ENCODE assay signal across 8 cellular contexts in genomic region chr10:103053659-103054581, GRCh38.
DNase-seq lines count a peak whose midpoint lies in the region; FAIRE-seq and TF ChIP-seq lines count a peak whose summit lies in the region.

No MANE protein-coding gene starts in this region.

- peak overlapping the region; percentile 63 for H2AFZ ChIP-seq in fibroblast of lung (ENCODE audit: low read length)

- H3K36me3 Mint-ChIP-seq in HFFc6 (ENCODE audit: low read depth), result peaks cover 3% of the 10 kb centered on the region; the same call in 1 of the 2 replicates
- H3K36me3 Mint-ChIP-seq in activated T-helper 1 cell treated with anti-CD3 and anti-CD28 coated beads, Interleukin-12 subunit alpha, Interleukin-12 subunit beta, Interleukin-2, Interleukin-4 antibody, amounts not matched to agents 30 ng/mL and 10 ng/mL and 1 ng/mL, durations not matched to agents 14 hours and 24 hours and 36 hours (ENCODE audit: low read depth), result peaks cover 4% of the 10 kb centered on the region
- peaks cover 15% of the 10 kb centered on the region for H3K36me3 Mint-ChIP-seq in nephron (ENCODE audit: low read depth)

- H3K27me3 Mint-ChIP-seq in HFFc6 (ENCODE audit: insufficient read depth), result no peaks in the 10 kb centered on the region; the same call in 1 of the 2 replicates
- H3K27me3 Mint-ChIP-seq in activated T-helper 1 cell treated with anti-CD3 and anti-CD28 coated beads, Interleukin-12 subunit alpha, Interleukin-12 subunit beta, Interleukin-2, Interleukin-4 antibody, amounts not matched to agents 30 ng/mL and 10 ng/mL and 1 ng/mL, durations not matched to agents 14 hours and 24 hours and 36 hours (ENCODE audit: insufficient read depth), result no peaks in the 10 kb centered on the region
- H3K27me3 Mint-ChIP-seq in nephron (ENCODE audit: low read depth), result no peaks in the 10 kb centered on the region

- H3K4me2 ChIP-seq in fibroblast of lung (ENCODE audit: extremely low read depth, insufficient read depth, low read length), result peak overlapping the region; percentile 61

- H3K4me3 ChIP-seq in fibroblast of lung (replicated peaks in 1 of 4; ENCODE audit: control extremely low read depth in 1 of 4, insufficient read depth in 1 of 4, low read depth in 3 of 4, low read length in 4 of 4) (peak overlapping the region; percentile 1 to 55 (median 41)), subcutaneous abdominal adipose tissue (ENCODE audit: low read depth in 1 of 5, low read length in 5 of 5) (peak overlapping the region in 3 of 5 donors; percentile 44 to 58 (median 46))

- H3K4me1 ChIP-seq in fibroblast of lung (ENCODE audit: control insufficient read depth, extremely low read depth, insufficient read depth, low read length), result peaks cover 4% of the 10 kb centered on the region
- peaks cover 0 to 9% (median 0%) of the 10 kb centered on the region in 5 donors for H3K4me1 ChIP-seq in subcutaneous abdominal adipose tissue (ENCODE audit: control insufficient read depth in 5 of 5, insufficient read depth in 5 of 5, low read length in 5 of 5)

- peak overlapping the region; percentile 0 for H3K27ac ChIP-seq in fibroblast of lung (ENCODE audit: insufficient read depth, low read length)
- H3K27ac ChIP-seq in subcutaneous abdominal adipose tissue (ENCODE audit: low read depth, low read length), result no peak overlapping the region

- H3K9ac ChIP-seq in fibroblast of lung (ENCODE audit: insufficient read depth, low read length), result no peak overlapping the region
- H3K9ac ChIP-seq in subcutaneous abdominal adipose tissue (ENCODE audit: low read length in 5 of 5), result peak overlapping the region in 3 of 5 donors; percentile 26 to 34 (median 28)

- no peaks in the 10 kb centered on the region for H4K20me1 ChIP-seq in fibroblast of lung (ENCODE audit: control insufficient read depth, extremely low read depth, insufficient read depth, low read length)

- H3K4me3 Mint-ChIP-seq in HFFc6 (peak overlapping the region; percentile 81), nephron (peak overlapping the region; percentile 71 to 82 (median 81))
- peak overlapping the region; percentile 83 for H3K4me3 Mint-ChIP-seq in activated T-helper 1 cell treated with anti-CD3 and anti-CD28 coated beads, Interleukin-12 subunit alpha, Interleukin-12 subunit beta, Interleukin-2, Interleukin-4 antibody, amounts not matched to agents 30 ng/mL and 10 ng/mL and 1 ng/mL, durations not matched to agents 14 hours and 24 hours and 36 hours

- no peak for FAIRE-seq in urothelium cell line (lab: Jason Lieb, UNC)

- no peaks in the 10 kb centered on the region for H3K36me3 ChIP-seq in fibroblast of lung (ENCODE audit: control insufficient read depth, insufficient read depth, low read length)
- H3K36me3 ChIP-seq in subcutaneous abdominal adipose tissue (ENCODE audit: control insufficient read depth in 5 of 5, insufficient read depth in 5 of 5, low read length in 5 of 5), result peaks cover 0 to 4% (median 0%) of the 10 kb centered on the region in 5 donors

- TF ChIP-seq CTCF in GM12874 (IDR thresholded peaks at IDR 0.05; ENCODE audit: insufficient read depth, low read depth, low read length), result peak; percentile 45
- TF ChIP-seq CTCF in HFFc6 (IDR thresholded peaks at IDR 0.05), result peak; percentile 53; the same call in 1 of the 2 replicates
- peak; percentile 60 to 68 for TF ChIP-seq CTCF in fibroblast of lung (conservative IDR thresholded peaks at IDR 0.05 in 1 of 2, IDR thresholded peaks at IDR 0.05 in 1 of 2; ENCODE audit: low read depth in 1 of 2, low read length in 2 of 2)
- peak; percentile 30 to 38 (median 36) for TF ChIP-seq CTCF in nephron (IDR thresholded peaks at IDR 0.05; ENCODE audit: unreplicated experiment in 3 of 3)

- H3K4me1 Mint-ChIP-seq in HFFc6 (ENCODE audit: low read depth), result peaks cover 38% of the 10 kb centered on the region
- peaks cover 25% of the 10 kb centered on the region for H3K4me1 Mint-ChIP-seq in activated T-helper 1 cell treated with anti-CD3 and anti-CD28 coated beads, Interleukin-12 subunit alpha, Interleukin-12 subunit beta, Interleukin-2, Interleukin-4 antibody, amounts not matched to agents 30 ng/mL and 10 ng/mL and 1 ng/mL, durations not matched to agents 14 hours and 24 hours and 36 hours (ENCODE audit: low read depth)
- peaks cover 20% of the 10 kb centered on the region for H3K4me1 Mint-ChIP-seq in nephron

- no peaks in the 10 kb centered on the region for H3K9me3 ChIP-seq in fibroblast of lung (ENCODE audit: control insufficient read depth, insufficient read depth, low read depth, low read length)
- no peaks in the 10 kb centered on the region for H3K9me3 ChIP-seq in subcutaneous abdominal adipose tissue (ENCODE audit: control insufficient read depth in 5 of 5, low read length in 5 of 5)

- DNase-seq in HFFc6 (peak; percentile 62), NCI-H526 (lab: John Stamatoyannopoulos, UW) (peak; percentile 71 to 85), fibroblast of lung (ENCODE audit: low read depth in 2 of 2) (peak; percentile 79 to 82), urothelium cell line (ENCODE audit: low spot score) (no peak)
- DNase-seq in activated T-helper 1 cell treated with anti-CD3 and anti-CD28 coated beads, Interleukin-12 subunit alpha, Interleukin-12 subunit beta, Interleukin-2, Interleukin-4 antibody, amounts not matched to agents 30 ng/mL and 10 ng/mL and 1 ng/mL, durations not matched to agents 14 hours and 24 hours and 36 hours (ENCODE audit: low spot score), result peak; percentile 69

- no peaks in the 10 kb centered on the region for H3K79me2 ChIP-seq in fibroblast of lung (ENCODE audit: control insufficient read depth, insufficient read depth, low read length)

- H3K9me3 Mint-ChIP-seq in HFFc6 (no peaks in the 10 kb centered on the region), nephron (no peaks in the 10 kb centered on the region)
- no peaks in the 10 kb centered on the region for H3K9me3 Mint-ChIP-seq in activated T-helper 1 cell treated with anti-CD3 and anti-CD28 coated beads, Interleukin-12 subunit alpha, Interleukin-12 subunit beta, Interleukin-2, Interleukin-4 antibody, amounts not matched to agents 30 ng/mL and 10 ng/mL and 1 ng/mL, durations not matched to agents 14 hours and 24 hours and 36 hours

- intact Hi-C loops in activated T-helper 1 cell treated with anti-CD3 and anti-CD28 coated beads, Interleukin-12 subunit alpha, Interleukin-12 subunit beta, Interleukin-2, Interleukin-4 antibody, amounts not matched to agents 30 ng/mL and 10 ng/mL and 1 ng/mL, durations not matched to agents 14 hours and 24 hours and 36 hours (cut with micrococcal nuclease), result loop anchor here (1.0 to 5.0 kb wide), 3 partner anchors 15 to 138 kb away; partner anchors contain the start of genes CNNM2 and NT5C2

- H3K27ac Mint-ChIP-seq in HFFc6 (peak overlapping the region; percentile 73), nephron (peak overlapping the region; percentile 69 to 79 (median 77))
- peak overlapping the region; percentile 92 for H3K27ac Mint-ChIP-seq in activated T-helper 1 cell treated with anti-CD3 and anti-CD28 coated beads, Interleukin-12 subunit alpha, Interleukin-12 subunit beta, Interleukin-2, Interleukin-4 antibody, amounts not matched to agents 30 ng/mL and 10 ng/mL and 1 ng/mL, durations not matched to agents 14 hours and 24 hours and 36 hours

- H3K27me3 ChIP-seq in fibroblast of lung (ENCODE audit: control insufficient read depth, insufficient read depth, low read length) (no peaks in the 10 kb centered on the region), subcutaneous abdominal adipose tissue (ENCODE audit: control insufficient read depth in 5 of 5, insufficient read depth in 4 of 5, low read length in 5 of 5) (no peaks in the 10 kb centered on the region)
